18 cellular contexts compared by ENCODE assay signal in the genomic region with DNA sequence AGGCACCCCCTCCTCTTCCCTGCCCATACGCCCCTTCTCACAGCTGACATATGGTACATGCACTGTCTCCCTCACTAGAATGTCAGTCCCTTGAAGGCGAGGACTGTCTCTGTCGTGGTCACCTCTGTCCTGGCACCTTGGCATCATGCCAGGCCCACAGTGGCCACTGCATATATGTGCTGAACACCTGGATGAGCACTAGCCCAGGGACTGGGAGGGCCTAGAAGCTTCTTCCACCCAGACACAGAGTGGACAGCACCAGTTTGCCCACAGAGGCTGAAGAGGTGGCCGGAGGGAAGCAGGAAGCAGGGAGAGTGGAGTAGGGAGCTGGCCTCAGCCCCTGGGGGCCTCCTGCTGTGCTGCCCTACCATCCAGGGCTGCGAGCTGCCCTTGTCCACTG. TPM values are rescaled to one million over a fixed set of nuclear protein-coding genes. Genes with fewer than 3 reads are reported as not detected.
"Had no signal": no experiment of that assay in that cellular context is flagged by ENCODE, and none has a peak within 500 bp of the region (broad histone marks: within the 10 kb centered on the region; RNA-seq: fewer than 3 reads in every experiment).

No MANE protein-coding gene starts in this region.

- H3K4me3 Mint-ChIP-seq: dendritic cell treated with granulocyte-macrophage colony-stimulating factor and Interleukin-4, amounts not matched to agents 40 ng/mL and 50 ng/mL, for 4 days; effector memory CD8-positive, alpha-beta T cell; naive B cell; nephron had no signal

- H3K27me3 Mint-ChIP-seq: dendritic cell treated with granulocyte-macrophage colony-stimulating factor and Interleukin-4, amounts not matched to agents 40 ng/mL and 50 ng/mL, for 4 days; effector memory CD8-positive, alpha-beta T cell; naive B cell had no signal

- DNase-seq: effector memory CD8-positive, alpha-beta T cell; gastrocnemius medialis; islet precursor cell; left ventricle myocardium inferior; mesendoderm; naive B cell; stimulated activated CD4-positive, alpha-beta T cell treated with anti-CD3 and anti-CD28 coated beads, Interleukin-15, amount 100 ng/mL, for 24 hours; stimulated activated CD4-positive, alpha-beta T cell treated with anti-CD3 and anti-CD28 coated beads, Interleukin-1b, Interleukin-23, amount 100 ng/mL, for 48 hours; stimulated activated CD4-positive, alpha-beta T cell treated with anti-CD3 and anti-CD28 coated beads, Interleukin-4, amount 100 ng/mL, for 4 hours; stimulated activated naive CD4-positive, alpha-beta T cell; stomach; transverse colon had no signal

- H3K27ac Mint-ChIP-seq: dendritic cell treated with granulocyte-macrophage colony-stimulating factor and Interleukin-4, amounts not matched to agents 40 ng/mL and 50 ng/mL, for 4 days had no signal

- H3K9me3 Mint-ChIP-seq: dendritic cell treated with granulocyte-macrophage colony-stimulating factor and Interleukin-4, amounts not matched to agents 40 ng/mL and 50 ng/mL, for 4 days; effector memory CD8-positive, alpha-beta T cell; naive B cell; nephron had no signal

RNA-seq across cellular contexts. Expression of a gene that starts 30.4 kb away (rescaled TPM):
- total RNA-seq: fibroblast of villous mesenchyme, lung microvascular endothelial cell, renal cortical epithelial cell, urinary bladder had no signal
